17 cellular contexts compared by ENCODE assay signal in genomic region chr6:105593056-105593455, GRCh38.
DNase-seq lines count a peak whose midpoint lies in the region; ATAC-seq and TF ChIP-seq lines count a peak whose summit lies in the region.
"Had no signal": no experiment of that assay in that cellular context is flagged by ENCODE, and none has a peak within 500 bp of the region (broad histone marks: within the 10 kb centered on the region; RNA-seq: fewer than 3 reads in every experiment).

No MANE protein-coding gene starts in this region.

- ATAC-seq in GM19035 (IDR thresholded peaks at IDR 0.05; ENCODE audit: unreplicated experiment) (no peak), GM18498 (IDR thresholded peaks at IDR 0.05; ENCODE audit: unreplicated experiment) (no peak)
- ATAC-seq: activated CD8-positive, alpha-beta T cell treated with anti-CD3 and anti-CD28 coated beads, Interleukin-2, amount 10 ng/mL, durations not matched to agents 7 days and 5 days; activated naive CD8-positive, alpha-beta T cell treated with anti-CD3 and anti-CD28 coated beads, Interleukin-2, amount 50 U/mL, for 24 hours; natural killer cell had no signal

- peak overlapping the region; percentile 48 for H3K27ac ChIP-seq in 22Rv1
- H3K27ac ChIP-seq: cardiac muscle cell, SJCRH30, vagina had no signal

- H3K4me3 ChIP-seq in fibroblast of mammary gland (ENCODE audit: control insufficient read depth, low read depth, low read length): no peak overlapping the region
- H3K4me3 ChIP-seq: cardiac muscle cell, SJCRH30, vagina had no signal

- H3K4me3 Mint-ChIP-seq in HFFc6 (peak overlapping the region; percentile 33; the same call in 1 of the 2 replicates), osteocyte (ENCODE audit: unreplicated experiment) (no peak overlapping the region)
- H3K4me3 Mint-ChIP-seq: activated CD8-positive, alpha-beta T cell treated with anti-CD3 and anti-CD28 coated beads, Interleukin-2, amount 10 ng/mL, durations not matched to agents 7 days and 5 days; activated naive CD8-positive, alpha-beta T cell treated with anti-CD3 and anti-CD28 coated beads, Interleukin-2, amount 50 U/mL, for 24 hours; natural killer cell had no signal

- peak overlapping the region; percentile 88 for H3K27ac Mint-ChIP-seq in HFFc6
- no peak overlapping the region for H3K27ac Mint-ChIP-seq in osteocyte (ENCODE audit: unreplicated experiment)
- H3K27ac Mint-ChIP-seq: activated CD8-positive, alpha-beta T cell treated with anti-CD3 and anti-CD28 coated beads, Interleukin-2, amount 10 ng/mL, durations not matched to agents 7 days and 5 days; activated naive CD8-positive, alpha-beta T cell treated with anti-CD3 and anti-CD28 coated beads, Interleukin-2, amount 50 U/mL, for 24 hours; natural killer cell had no signal

- peaks cover 91% of the 10 kb centered on the region for H3K4me1 Mint-ChIP-seq in HFFc6 (ENCODE audit: low read depth)
- H3K4me1 Mint-ChIP-seq in osteocyte (ENCODE audit: unreplicated experiment): peaks cover 36% of the 10 kb centered on the region

- no peaks in the 10 kb centered on the region for H3K27me3 Mint-ChIP-seq in HFFc6 (ENCODE audit: insufficient read depth)
- H3K27me3 Mint-ChIP-seq in osteocyte (ENCODE audit: unreplicated experiment): no peaks in the 10 kb centered on the region

- H3K36me3 Mint-ChIP-seq in HFFc6 (ENCODE audit: low read depth) (no peaks in the 10 kb centered on the region), osteocyte (ENCODE audit: unreplicated experiment) (no peaks in the 10 kb centered on the region)
- H3K36me3 Mint-ChIP-seq: natural killer cell had no signal

- TF ChIP-seq CTCF in 22Rv1 (IDR thresholded peaks at IDR 0.05) (no peak), HFFc6 (IDR thresholded peaks at IDR 0.05) (no peak), fibroblast of mammary gland (conservative IDR thresholded peaks at IDR 0.05; ENCODE audit: control insufficient read depth, insufficient read depth, low read depth, low read length) (no peak), osteocyte (IDR thresholded peaks at IDR 0.05) (no peak)

- peak; percentile 39 for DNase-seq in HFFc6
- DNase-seq in SW480 (ENCODE audit: low spot score): peak; percentile 36
- DNase-seq in fibroblast of mammary gland (ENCODE audit: low read depth): peak; percentile 65
- no peak for DNase-seq in NCI-H187 (lab: John Stamatoyannopoulos, UW)
- DNase-seq in osteocyte (ENCODE audit: extremely low spot score, unreplicated experiment): no peak
- DNase-seq: activated CD8-positive, alpha-beta T cell treated with anti-CD3 and anti-CD28 coated beads, Interleukin-2, amount 10 ng/mL, durations not matched to agents 7 days and 5 days; activated naive CD8-positive, alpha-beta T cell treated with anti-CD3 and anti-CD28 coated beads, Interleukin-2, amount 50 U/mL, for 24 hours; effector memory CD4-positive, alpha-beta T cell; natural killer cell; NCI-H1694; NCI-H345; SJCRH30 had no signal

- H3K9me3 Mint-ChIP-seq in HFFc6: no peaks in the 10 kb centered on the region
- no peaks in the 10 kb centered on the region for H3K9me3 Mint-ChIP-seq in osteocyte (ENCODE audit: unreplicated experiment)
- H3K9me3 Mint-ChIP-seq: activated naive CD8-positive, alpha-beta T cell treated with anti-CD3 and anti-CD28 coated beads, Interleukin-2, amount 50 U/mL, for 24 hours; natural killer cell had no signal

Comparison
In these comparisons a context has a peak if more than half of its experiments do, and no peak if none do; other contexts are left out.
1. DNase-seq: peak in HFFc6 (single experiment), SW480 (single experiment) and fibroblast of mammary gland (single experiment); none in NCI-H187 (0 of 2) and osteocyte (single experiment).